21 cellular contexts compared by ENCODE assay signal in genomic region chr16:16938009-16938408, GRCh38.
"Had no signal": no experiment of that assay in that cellular context is flagged by ENCODE, and none has a peak within 500 bp of the region (broad histone marks: within the 10 kb centered on the region; RNA-seq: fewer than 3 reads in every experiment).

No MANE protein-coding gene starts in this region.

- DNase-seq: IMR-90, Karpas-422, KG1, MG63, NCI-H1105, NCI-H1417, NCI-H1436 treated with DMSO at 0.1 percent for 48 hours, NCI-H1694, NCI-H187 treated with DMSO at 0.1 percent for 48 hours, NCI-H2029 treated with DMSO at 0.1 percent for 48 hours, NCI-H2171 treated with DMSO at 0.1 percent for 48 hours, NCI-H345, NCI-H446 treated with DMSO at 0.1 percent for 48 hours, NCI-H510A treated with DMSO at 0.1 percent for 48 hours, NCI-H526, PC-3, SHP77, SW 1271, T-cell had no signal

- H3K36me3 ChIP-seq: MG63 had no signal

- H3K27ac ChIP-seq: RWPE1 had no signal

- FAIRE-seq: HepG2 had no signal

- H3K4me3 ChIP-seq: MG63 had no signal

- H3K9me3 ChIP-seq: MG63 had no signal
